In genomic region chr2:182973441-182974352, GRCh38 we compare ENCODE assay signal across 25 cellular contexts.
DNase-seq lines count a peak whose midpoint lies in the region; ATAC-seq, FAIRE-seq and TF ChIP-seq lines count a peak whose summit lies in the region.
"Had no signal": no experiment of that assay in that cellular context is flagged by ENCODE, and none has a peak within 500 bp of the region (broad histone marks: within the 10 kb centered on the region; RNA-seq: fewer than 3 reads in every experiment).

No MANE protein-coding gene starts in this region.

- H3K4me3 ChIP-seq in small intestine (ENCODE audit: low read depth in 1 of 2, low read length in 2 of 2): no peak overlapping the region
- H3K4me3 ChIP-seq: coronary artery, esophagus squamous epithelium, gastrocnemius medialis, tibial artery had no signal

- peak overlapping the region; percentile 61 for H3K27ac Mint-ChIP-seq in activated T-cell treated with anti-CD3 and anti-CD28 coated beads, Interleukin-2, amount 50 U/mL, for 72 hours
- H3K27ac Mint-ChIP-seq in chondrocyte (ENCODE audit: unreplicated experiment): peak overlapping the region; percentile 13
- H3K27ac Mint-ChIP-seq: activated B cell treated with CpG ODN at 0.5 μM for 24 hours; IgD-negative memory B cell; stimulated activated naive CD8-positive, alpha-beta T cell treated with anti-CD3 and anti-CD28 coated beads, Interleukin-15, amount 100 ng/mL, for 72 hours had no signal

- in situ Hi-C loops in KBM-7 (cut with MboI; ENCODE audit: low pct_unique_long_range_greater_than_20kb, low sequenced_read_pairs): no loop called here

- H3K9me3 ChIP-seq in small intestine (ENCODE audit: control insufficient read depth, low read depth): no peaks in the 10 kb centered on the region
- H3K9me3 ChIP-seq: esophagus squamous epithelium, gastrocnemius medialis had no signal

- no peak for FAIRE-seq in small intestine (lab: Jason Lieb, UNC)

- no peak for TF ChIP-seq CTCF in chondrocyte (IDR thresholded peaks at IDR 0.05)

- ATAC-seq in activated T-cell treated with anti-CD3 and anti-CD28 coated beads, Interleukin-2, amount 50 U/mL, for 72 hours (replicated peaks in 1 of 2): no peak
- peak; percentile 38 for ATAC-seq in HG03442 (IDR thresholded peaks at IDR 0.05; ENCODE audit: unreplicated experiment)
- ATAC-seq: gastrocnemius medialis; stimulated activated naive CD8-positive, alpha-beta T cell treated with anti-CD3 and anti-CD28 coated beads, Interleukin-15, amount 100 ng/mL, for 72 hours had no signal

- peaks cover 0 to 3% of the 10 kb centered on the region in 2 donors for H3K4me1 ChIP-seq in small intestine (ENCODE audit: control insufficient read depth in 2 of 2, insufficient read depth in 1 of 2, low read depth in 1 of 2, low read length in 1 of 2)
- H3K4me1 ChIP-seq: esophagus squamous epithelium had no signal

- H3K9me3 Mint-ChIP-seq in activated T-cell treated with anti-CD3 and anti-CD28 coated beads, Interleukin-2, amount 50 U/mL, for 72 hours: peaks cover 2 to 6% of the 10 kb centered on the region in 2 donors
- peaks cover 10% of the 10 kb centered on the region for H3K9me3 Mint-ChIP-seq in chondrocyte (ENCODE audit: low read depth)
- H3K9me3 Mint-ChIP-seq: activated B cell treated with CpG ODN at 0.5 μM for 24 hours had no signal

- no peaks in the 10 kb centered on the region for H3K27me3 ChIP-seq in small intestine (ENCODE audit: control insufficient read depth in 2 of 2, insufficient read depth in 2 of 2, low read length in 2 of 2)
- H3K27me3 ChIP-seq: brain microvascular endothelial cell, esophagus squamous epithelium, gastrocnemius medialis, tibial artery had no signal

- no peak overlapping the region for H3K27ac ChIP-seq in small intestine (ENCODE audit: low read depth in 1 of 2, low read length in 1 of 2)
- H3K27ac ChIP-seq: 22Rv1, brain microvascular endothelial cell, coronary artery, esophagus squamous epithelium, tibial artery had no signal

- H3K4me3 Mint-ChIP-seq in activated T-cell treated with anti-CD3 and anti-CD28 coated beads, Interleukin-2, amount 50 U/mL, for 72 hours: no peak overlapping the region
- no peak overlapping the region for H3K4me3 Mint-ChIP-seq in chondrocyte (ENCODE audit: unreplicated experiment)
- H3K4me3 Mint-ChIP-seq: activated B cell treated with CpG ODN at 0.5 μM for 24 hours; IgD-negative memory B cell; stimulated activated naive CD8-positive, alpha-beta T cell treated with anti-CD3 and anti-CD28 coated beads, Interleukin-15, amount 100 ng/mL, for 72 hours had no signal

- no peaks in the 10 kb centered on the region for H3K4me1 Mint-ChIP-seq in activated T-cell treated with anti-CD3 and anti-CD28 coated beads, Interleukin-2, amount 50 U/mL, for 72 hours (ENCODE audit: low read depth)
- peaks cover 8% of the 10 kb centered on the region for H3K4me1 Mint-ChIP-seq in chondrocyte (ENCODE audit: low read depth)
- H3K4me1 Mint-ChIP-seq: activated B cell treated with CpG ODN at 0.5 μM for 24 hours had no signal

- peaks cover 0 to 3% of the 10 kb centered on the region in 2 donors for H3K36me3 ChIP-seq in small intestine (ENCODE audit: control insufficient read depth in 2 of 2, insufficient read depth in 2 of 2, low read length in 2 of 2)

- DNase-seq in activated T-cell treated with anti-CD3 and anti-CD28 coated beads, Interleukin-2, amount 50 U/mL, for 72 hours: no peak
- no peak for DNase-seq in activated T-cell treated with anti-CD3 and anti-CD28 coated beads, Interleukin-2, amount 50 U/mL, for 1 hour
- DNase-seq in chondrocyte (ENCODE audit: low spot score) (no peak), small intestine (peak; percentile 77), activated gamma-delta T cell (lab: John Stamatoyannopoulos, UW) (no peak), RKO (ENCODE audit: low spot score) (no peak), KBM-7 (no peak)
- DNase-seq: activated B cell treated with CpG ODN at 0.5 μM for 24 hours; activated CD4-positive, alpha-beta T cell treated with anti-CD3 and anti-CD28 coated beads, Interleukin-2, amount 50 U/mL, for 48 hours; brain microvascular endothelial cell; DMS79; esophagus squamous epithelium; gastrocnemius medialis; hypothalamus; NCI-H146; NCI-H524; retina; stimulated activated CD4-positive, alpha-beta T cell treated with anti-CD3 and anti-CD28 coated beads, Interleukin-12 subunit alpha, Interleukin-12 subunit beta, amount 100 ng/mL, for 4 hours; stimulated activated naive CD8-positive, alpha-beta T cell treated with anti-CD3 and anti-CD28 coated beads, Interleukin-15, amount 100 ng/mL, for 72 hours; T1000; tibial artery had no signal

- 12 to 38% (median 29%) methylated on average over 1 of the region's 1 CpG for WGBS in small intestine, 3 donors

- H3K27me3 Mint-ChIP-seq in activated T-cell treated with anti-CD3 and anti-CD28 coated beads, Interleukin-2, amount 50 U/mL, for 72 hours (ENCODE audit: low read depth): no peaks in the 10 kb centered on the region
- H3K27me3 Mint-ChIP-seq in chondrocyte (ENCODE audit: low read depth): no peaks in the 10 kb centered on the region

- peaks cover 5 to 7% of the 10 kb centered on the region in 2 donors for H3K36me3 Mint-ChIP-seq in activated T-cell treated with anti-CD3 and anti-CD28 coated beads, Interleukin-2, amount 50 U/mL, for 72 hours (ENCODE audit: insufficient read depth in 2 of 2)
- peaks cover 31% of the 10 kb centered on the region for H3K36me3 Mint-ChIP-seq in chondrocyte (ENCODE audit: low read depth)
- H3K36me3 Mint-ChIP-seq: IgD-negative memory B cell had no signal
